1 cellular context compared by ENCODE assay signal in genomic region chr1:40965531-40965930, GRCh38.
TF ChIP-seq lines count a peak whose summit lies in the region.

No MANE protein-coding gene starts in this region.

TF ChIP-seq in WTC11, 78 proteins besides CTCF, POLR2A, EP300 and RAD21:
- TF ChIP-seq MYBL2 (CRISPR knock-in tag; IDR thresholded peaks at IDR 0.05) (no peak), ZNF317 (CRISPR knock-in tag; IDR thresholded peaks at IDR 0.05; ENCODE audit: borderline replicate concordance, low read depth) (no peak), ZBTB21 (CRISPR knock-in tag; IDR thresholded peaks at IDR 0.05; ENCODE audit: borderline replicate concordance) (no peak), NR1H2 (CRISPR knock-in tag; IDR thresholded peaks at IDR 0.05) (no peak), E2F4 (CRISPR knock-in tag; IDR thresholded peaks at IDR 0.05; ENCODE audit: borderline replicate concordance, low read depth) (no peak), FOXJ3 (CRISPR knock-in tag; IDR thresholded peaks at IDR 0.05; ENCODE audit: borderline replicate concordance) (no peak), NFE2L1 (CRISPR knock-in tag; IDR thresholded peaks at IDR 0.05) (no peak), TP53 (CRISPR knock-in tag; IDR thresholded peaks at IDR 0.05) (no peak), SMAD3 (CRISPR knock-in tag; IDR thresholded peaks at IDR 0.05; ENCODE audit: borderline replicate concordance) (no peak), SMAD4 (CRISPR knock-in tag; IDR thresholded peaks at IDR 0.05) (no peak), JAZF1 (CRISPR knock-in tag; IDR thresholded peaks at IDR 0.05) (no peak), GTF2I (CRISPR knock-in tag; conservative IDR thresholded peaks at IDR 0.05) (no peak), OVOL2 (CRISPR knock-in tag; IDR thresholded peaks at IDR 0.05; ENCODE audit: borderline replicate concordance) (no peak), GABPB1 (CRISPR knock-in tag; IDR thresholded peaks at IDR 0.05) (no peak)
